In the genomic region with DNA sequence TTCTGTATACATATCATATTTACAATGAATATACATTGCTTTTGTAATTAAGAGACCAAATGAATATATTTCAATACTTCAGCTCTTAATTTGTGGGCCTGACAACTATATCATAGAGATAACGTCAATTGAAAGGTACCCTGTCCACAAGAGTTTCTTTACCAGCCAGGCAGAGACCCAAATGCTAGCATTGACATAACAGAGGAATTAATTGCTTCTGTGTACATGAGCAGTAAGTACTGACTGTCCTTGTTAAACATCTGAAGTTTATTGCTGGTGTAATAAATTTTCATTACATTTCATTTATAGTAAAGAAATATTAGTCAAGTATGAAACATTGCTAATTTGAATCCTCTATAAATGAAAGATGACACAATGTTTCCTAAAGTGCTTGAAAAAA, we compare ENCODE assay signal across 24 cellular contexts.
"Had no signal": no experiment of that assay in that cellular context is flagged by ENCODE, and none has a peak within 500 bp of the region (broad histone marks: within the 10 kb centered on the region; RNA-seq: fewer than 3 reads in every experiment).

No MANE protein-coding gene starts in this region.

- H3K9me3 ChIP-seq: colonic mucosa, esophagus squamous epithelium, gastrocnemius medialis, gastroesophageal sphincter, heart left ventricle had no signal

- FAIRE-seq: endothelial cell of umbilical vein had no signal

- H3K27ac ChIP-seq: colonic mucosa, coronary artery, dorsolateral prefrontal cortex, epithelial cell of prostate, esophagus muscularis mucosa, esophagus squamous epithelium, foreskin keratinocyte, gastrocnemius medialis, gastroesophageal sphincter, heart left ventricle had no signal

- H3K27me3 ChIP-seq: colonic mucosa, dorsolateral prefrontal cortex, esophagus muscularis mucosa, esophagus squamous epithelium, foreskin keratinocyte, gastrocnemius medialis, gastroesophageal sphincter, heart left ventricle had no signal

- DNase-seq: colonic mucosa; cortex of kidney; dermis blood vessel endothelial cell; dorsolateral prefrontal cortex; effector CD4-positive, alpha-beta T cell; effector CD8-positive, alpha-beta T cell; effector memory CD4-positive, alpha-beta T cell; effector memory CD8-positive, alpha-beta T cell; endodermal cell; erythroblast; esophagus squamous epithelium; foreskin fibroblast; foreskin keratinocyte; foreskin melanocyte; gastrocnemius medialis; glutamatergic neuron; head of caudate nucleus; heart left ventricle had no signal

- ATAC-seq: effector memory CD8-positive, alpha-beta T cell; esophagus mucosa; foreskin keratinocyte; gastrocnemius medialis; gastroesophageal sphincter; heart left ventricle had no signal

- H3K4me1 ChIP-seq: colonic mucosa, esophagus muscularis mucosa, esophagus squamous epithelium, foreskin keratinocyte, gastrocnemius medialis, gastroesophageal sphincter, heart left ventricle had no signal

- H3K4me3 ChIP-seq: colonic mucosa, coronary artery, dorsolateral prefrontal cortex, esophagus muscularis mucosa, esophagus squamous epithelium, gastrocnemius medialis, gastroesophageal sphincter, heart left ventricle had no signal

- H3K36me3 ChIP-seq: colonic mucosa, esophagus muscularis mucosa, esophagus squamous epithelium, gastrocnemius medialis, gastroesophageal sphincter, heart left ventricle had no signal
